16 cellular contexts compared by ENCODE assay signal in the genomic region with DNA sequence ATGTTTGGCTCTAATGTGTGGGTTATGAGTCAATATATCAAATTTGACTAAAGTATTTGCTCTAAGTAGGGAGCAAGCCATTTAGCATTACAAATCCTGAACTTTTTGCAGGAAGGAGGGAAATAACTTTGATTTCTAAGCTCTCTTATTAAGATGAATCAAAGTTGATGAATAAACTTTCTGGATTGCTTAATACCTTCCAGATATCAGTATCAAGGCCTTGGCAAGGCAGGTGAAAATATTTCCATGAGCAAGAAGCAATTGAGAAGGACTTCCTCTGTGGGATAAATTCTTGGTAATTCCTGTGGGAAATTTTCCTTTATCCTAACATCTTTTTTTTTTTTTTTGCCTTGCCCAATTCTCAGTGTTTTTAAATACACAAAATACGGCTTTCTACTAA.
DNase-seq lines count a peak whose midpoint lies in the region; ATAC-seq, FAIRE-seq and TF ChIP-seq lines count a peak whose summit lies in the region.
"Had no signal": no experiment of that assay in that cellular context is flagged by ENCODE, and none has a peak within 500 bp of the region (broad histone marks: within the 10 kb centered on the region; RNA-seq: fewer than 3 reads in every experiment).

No MANE protein-coding gene starts in this region.

- H3K27me3 ChIP-seq in Caco-2 (replicated peaks; ENCODE audit: control insufficient read depth, insufficient read depth, low read length) (no peaks in the 10 kb centered on the region), adrenal gland (no peaks in the 10 kb centered on the region), thyroid gland (no peaks in the 10 kb centered on the region)

- no peaks in the 10 kb centered on the region; the same call in 1 of the 2 replicates for H3K36me3 ChIP-seq in Caco-2 (ENCODE audit: control insufficient read depth, insufficient read depth, low read length)
- no peaks in the 10 kb centered on the region for H3K36me3 ChIP-seq in adrenal gland (replicated peaks in 1 of 2)
- H3K36me3 ChIP-seq in kidney (ENCODE audit: control insufficient read depth in 1 of 2, insufficient read depth in 2 of 2, low read length in 2 of 2) = no peaks in the 10 kb centered on the region
- H3K36me3 ChIP-seq in thyroid gland = no peaks in the 10 kb centered on the region
- H3K36me3 ChIP-seq: heart right ventricle had no signal

- H3K4me3 Mint-ChIP-seq in Caco-2 (ENCODE audit: unreplicated experiment) = peak overlapping the region; percentile 6
- H3K4me3 Mint-ChIP-seq: activated CD4-positive, alpha-beta T cell treated with anti-CD3 and anti-CD28 coated beads for 36 hours; H9; stimulated activated naive CD8-positive, alpha-beta T cell treated with anti-CD3 and anti-CD28 coated beads, Interleukin-15, amount 100 ng/mL, for 72 hours had no signal

- H3K4me1 ChIP-seq in Caco-2 (peaks cover 23% of the 10 kb centered on the region), adrenal gland (replicated peaks in 1 of 2) (peaks cover 15 to 30% of the 10 kb centered on the region in 2 donors), kidney (ENCODE audit: control insufficient read depth in 1 of 2, insufficient read depth in 1 of 2, low read depth in 1 of 2, low read length in 2 of 2) (peaks cover 0 to 3% of the 10 kb centered on the region in 2 donors), thyroid gland (no peaks in the 10 kb centered on the region)

- no peak overlapping the region for H3K27ac Mint-ChIP-seq in Caco-2 (ENCODE audit: unreplicated experiment)
- H3K27ac Mint-ChIP-seq: activated CD4-positive, alpha-beta T cell treated with anti-CD3 and anti-CD28 coated beads for 36 hours; H9; stimulated activated naive CD8-positive, alpha-beta T cell treated with anti-CD3 and anti-CD28 coated beads, Interleukin-15, amount 100 ng/mL, for 72 hours had no signal

- TF ChIP-seq CTCF in Caco-2 (IDR thresholded peaks at IDR 0.05; ENCODE audit: insufficient read depth in 1 of 2, low read depth in 1 of 2, low read length in 1 of 2, severe bottlenecking in 1 of 2, unreplicated experiment in 1 of 2) = no peak
- TF ChIP-seq CTCF in adrenal gland (IDR thresholded peaks at IDR 0.05) = no peak
- TF ChIP-seq CTCF in fibroblast of the aortic adventitia (IDR thresholded peaks at IDR 0.05; ENCODE audit: insufficient read depth, low read length) = no peak
- no peak for TF ChIP-seq CTCF in retinal pigment epithelial cell (conservative IDR thresholded peaks at IDR 0.05; ENCODE audit: low read depth, low read length)
- TF ChIP-seq CTCF in kidney (IDR thresholded peaks at IDR 0.05; ENCODE audit: borderline replicate concordance, extremely low read depth, insufficient read depth) = no peak
- TF ChIP-seq CTCF in thyroid gland (IDR thresholded peaks at IDR 0.05) = no peak

- H3K4me1 Mint-ChIP-seq in Caco-2 (ENCODE audit: low read depth, unreplicated experiment) = peaks cover 24% of the 10 kb centered on the region
- H3K4me1 Mint-ChIP-seq: activated CD4-positive, alpha-beta T cell treated with anti-CD3 and anti-CD28 coated beads for 36 hours; H9; stimulated activated naive CD8-positive, alpha-beta T cell treated with anti-CD3 and anti-CD28 coated beads, Interleukin-15, amount 100 ng/mL, for 72 hours had no signal

- ATAC-seq in GM21367 (IDR thresholded peaks at IDR 0.05; ENCODE audit: unreplicated experiment) = no peak
- ATAC-seq: activated CD4-positive, alpha-beta T cell treated with anti-CD3 and anti-CD28 coated beads for 36 hours; stimulated activated naive CD8-positive, alpha-beta T cell treated with anti-CD3 and anti-CD28 coated beads, Interleukin-15, amount 100 ng/mL, for 72 hours had no signal

- CTCF ChIA-PET in Caco-2 (lab: Charles Lee) = no interaction called here

- no peaks in the 10 kb centered on the region for H3K36me3 Mint-ChIP-seq in Caco-2 (ENCODE audit: insufficient read depth, unreplicated experiment)

- 28 to 45% (median 36%) methylated on average over 1 of the region's 1 CpG for WGBS in adrenal gland, 4 donors
- WGBS in thyroid gland, 2 donors = 65 to 70% methylated on average over 1 of the region's 1 CpG

- H3K27ac ChIP-seq in adrenal gland (peak overlapping the region in 4 of 5 donors; percentile 13 to 66 (median 50)), kidney (ENCODE audit: low read depth in 2 of 2, low read length in 2 of 2) (no peak overlapping the region), thyroid gland (no peak overlapping the region)

- TF ChIP-seq POLR2A in adrenal gland (IDR thresholded peaks at IDR 0.05) = no peak
- no peak for TF ChIP-seq POLR2A in thyroid gland (IDR thresholded peaks at IDR 0.05)

- DNase-seq in Caco-2 = no peak
- DNase-seq in adrenal gland = peak in 3 of 7 donors; percentile 19 to 40 (median 28)
- peak; percentile 90 for DNase-seq in fibroblast of the aortic adventitia (ENCODE audit: low read depth)
- peak; percentile 68 for DNase-seq in retinal pigment epithelial cell (ENCODE audit: low read depth)
- DNase-seq in SK-N-DZ (ENCODE audit: low spot score) = no peak
- DNase-seq in kidney = no peak
- DNase-seq in thyroid gland = no peak
- DNase-seq: activated CD4-positive, alpha-beta T cell treated with anti-CD3 and anti-CD28 coated beads for 36 hours; activated CD8-positive, alpha-beta memory T cell treated with anti-CD3 and anti-CD28 coated beads, Interleukin-2, amount 50 U/mL, for 48 hours; erythroblast; H9; heart right ventricle; MM.1S; stimulated activated naive CD8-positive, alpha-beta T cell treated with anti-CD3 and anti-CD28 coated beads, Interleukin-15, amount 100 ng/mL, for 72 hours had no signal

- no peak overlapping the region for H3K4me3 ChIP-seq in Caco-2 (ENCODE audit: low read depth, low read length)
- H3K4me3 ChIP-seq in adrenal gland = no peak overlapping the region
- no peak overlapping the region for H3K4me3 ChIP-seq in fibroblast of the aortic adventitia (ENCODE audit: low read depth, low read length)
- no peak overlapping the region for H3K4me3 ChIP-seq in retinal pigment epithelial cell (ENCODE audit: low read length)
- no peak overlapping the region for H3K4me3 ChIP-seq in kidney (ENCODE audit: low read length in 2 of 2)
- no peak overlapping the region for H3K4me3 ChIP-seq in thyroid gland (replicated peaks in 1 of 3)
- H3K4me3 ChIP-seq: heart right ventricle had no signal

- no peak for FAIRE-seq in kidney (lab: Jason Lieb, UNC)
- FAIRE-seq: urothelium cell line had no signal

- no TSS peak for BruUV-seq in Caco-2 (replicated peaks; lab: Mats Ljungman, UMichigan)

- H3K27me3 Mint-ChIP-seq in Caco-2 (ENCODE audit: insufficient read depth, unreplicated experiment) = no peaks in the 10 kb centered on the region
- H3K27me3 Mint-ChIP-seq: stimulated activated naive CD8-positive, alpha-beta T cell treated with anti-CD3 and anti-CD28 coated beads, Interleukin-15, amount 100 ng/mL, for 72 hours had no signal

- H3K9me3 Mint-ChIP-seq in Caco-2 (ENCODE audit: unreplicated experiment) = peaks cover 19% of the 10 kb centered on the region
- H3K9me3 Mint-ChIP-seq: H9; stimulated activated naive CD8-positive, alpha-beta T cell treated with anti-CD3 and anti-CD28 coated beads, Interleukin-15, amount 100 ng/mL, for 72 hours had no signal

- POLR2A ChIA-PET in Caco-2 (lab: Charles Lee) = no interaction called here

- H3K9me3 ChIP-seq in Caco-2 (no peaks in the 10 kb centered on the region), adrenal gland (replicated peaks in 1 of 3) (no peaks in the 10 kb centered on the region), kidney (ENCODE audit: control insufficient read depth in 1 of 2, low read length in 2 of 2) (no peaks in the 10 kb centered on the region), thyroid gland (no peaks in the 10 kb centered on the region)
- H3K9me3 ChIP-seq: heart right ventricle had no signal

- intact Hi-C loops in Caco-2 (cut with micrococcal nuclease; ENCODE audit: unreplicated experiment) (no loop called here), adrenal gland (cut with DNase I) (no loop called here), kidney (cut with DNase I) (no loop called here), thyroid gland (cut with DNase I) (no loop called here)

- H3K9ac ChIP-seq in kidney (ENCODE audit: low read length in 2 of 2) = no peak overlapping the region

Comparison
In these comparisons a context has a peak if more than half of its experiments do, and no peak if none do; other contexts are left out.
1. DNase-seq: peak in fibroblast of the aortic adventitia (single experiment) and retinal pigment epithelial cell (single experiment); none in Caco-2 (0 of 2), SK-N-DZ (single experiment), kidney (single experiment) and thyroid gland (0 of 2).
2. H3K27ac ChIP-seq: peak in adrenal gland (4 of 5); none in kidney (0 of 2) and thyroid gland (0 of 3).